ENCODE assay signal across 1 cellular context in genomic region chr11:72413914-72414628, GRCh38.
A peak's percentile ranks its signal among the peaks of the same experiment; 100 is the strongest.
TF ChIP-seq lines count a peak whose summit lies in the region.

No MANE protein-coding gene starts in this region.

TF ChIP-seq in GM12878, 131 proteins besides CTCF, POLR2A, EP300 and RAD21 (continued from another document and continues in another):
- TF ChIP-seq PRDM15 (CRISPR knock-in tag; IDR thresholded peaks at IDR 0.05) = no peak
- no peak for TF ChIP-seq FOS (IDR thresholded peaks at IDR 0.05; ENCODE audit: borderline replicate concordance, extremely low read depth, insufficient read length)
- TF ChIP-seq NFXL1 (IDR thresholded peaks at IDR 0.05; ENCODE audit: borderline replicate concordance) = no peak
- no peak for TF ChIP-seq BCLAF1 (IDR thresholded peaks at IDR 0.05)
- TF ChIP-seq GATAD2B (conservative IDR thresholded peaks at IDR 0.05; ENCODE audit: low read depth) = no peak
- peak; percentile 58 for TF ChIP-seq PKNOX1 (IDR thresholded peaks at IDR 0.05)
- TF ChIP-seq NR2F1 (conservative IDR thresholded peaks at IDR 0.05) = peak; percentile 39; the same call in 1 of the 2 replicates
- TF ChIP-seq CHD1 (IDR thresholded peaks at IDR 0.05; ENCODE audit: low read depth, low read length) = no peak
- no peak for TF ChIP-seq SIX5 (IDR thresholded peaks at IDR 0.05; ENCODE audit: low read depth, low read length, severe bottlenecking)
- no peak for TF ChIP-seq CEBPB (IDR thresholded peaks at IDR 0.05; ENCODE audit: borderline replicate concordance in 1 of 2, low read depth in 2 of 2, low read length in 2 of 2)
- TF ChIP-seq MYB (IDR thresholded peaks at IDR 0.05; ENCODE audit: borderline replicate concordance, low read depth, low read length) = no peak
- no peak for TF ChIP-seq KDM1A (IDR thresholded peaks at IDR 0.05; ENCODE audit: borderline replicate concordance)
- no peak for TF ChIP-seq RFX5 (IDR thresholded peaks at IDR 0.05; ENCODE audit: low read depth, low read length)
- TF ChIP-seq POU2F2 (IDR thresholded peaks at IDR 0.05; ENCODE audit: borderline replicate concordance, low read depth, low read length) = peak; percentile 65; the same call in 1 of the 3 replicates
- TF ChIP-seq EZH2 (IDR thresholded peaks at IDR 0.05; ENCODE audit: borderline replicate concordance, control insufficient read depth, low read depth, low read length) = no peak
- no peak for TF ChIP-seq E4F1 (IDR thresholded peaks at IDR 0.05; ENCODE audit: borderline replicate concordance, partially characterized antibody)
- no peak for TF ChIP-seq E2F4 (IDR thresholded peaks at IDR 0.05; ENCODE audit: low read depth, low read length)
- TF ChIP-seq ATF3 (IDR thresholded peaks at IDR 0.05; ENCODE audit: borderline replicate concordance, extremely low read depth, low read depth, low read length) = no peak
- TF ChIP-seq CBX3 (IDR thresholded peaks at IDR 0.05; ENCODE audit: borderline replicate concordance, low read depth) = no peak
- 0 out of 2 replicates have a peak, but pooled peaks have one; percentile 39 for TF ChIP-seq RB1 (IDR thresholded peaks at IDR 0.05; ENCODE audit: borderline replicate concordance)
- TF ChIP-seq MXI1 (IDR thresholded peaks at IDR 0.05; ENCODE audit: low read depth, low read length) = peak; percentile 67; the same call in 1 of the 2 replicates
- no peak for TF ChIP-seq HSF1 (IDR thresholded peaks at IDR 0.05; ENCODE audit: low read depth, low read length)
- TF ChIP-seq PML (IDR thresholded peaks at IDR 0.05; ENCODE audit: low read length) = no peak
- no peak for TF ChIP-seq HDAC6 (IDR thresholded peaks at IDR 0.05; ENCODE audit: unreplicated experiment)
- TF ChIP-seq HCFC1 (IDR thresholded peaks at IDR 0.05; ENCODE audit: low read length) = no peak
- TF ChIP-seq ETV6 (conservative IDR thresholded peaks at IDR 0.05 in 1 of 2, IDR thresholded peaks at IDR 0.05 in 1 of 2; ENCODE audit: borderline replicate concordance in 1 of 2, low read depth in 1 of 2) = no peak
- TF ChIP-seq BHLHE40 (IDR thresholded peaks at IDR 0.05; ENCODE audit: borderline replicate concordance in 1 of 2, low read depth in 2 of 2, low read length in 1 of 2) = peak; percentile 27 to 61; a peak in 2 of 4 replicates
- no peak for TF ChIP-seq CEBPZ (IDR thresholded peaks at IDR 0.05; ENCODE audit: low read depth, low read length)
- TF ChIP-seq MTA3 (IDR thresholded peaks at IDR 0.05; ENCODE audit: borderline replicate concordance, low read length) = no peak
- TF ChIP-seq SKIL (IDR thresholded peaks at IDR 0.05; ENCODE audit: low read depth, poor library complexity, severe bottlenecking) = peak; percentile 96
- no peak for TF ChIP-seq IKZF2 (IDR thresholded peaks at IDR 0.05)
- no peak for TF ChIP-seq ZNF24 (IDR thresholded peaks at IDR 0.05)
- no peak for TF ChIP-seq ASH2L (IDR thresholded peaks at IDR 0.05; ENCODE audit: borderline replicate concordance, low read depth)
- TF ChIP-seq TAF1 (IDR thresholded peaks at IDR 0.05; ENCODE audit: borderline replicate concordance, low read depth, low read length) = no peak
- no peak for TF ChIP-seq ZBTB33 (IDR thresholded peaks at IDR 0.05)
- peak; percentile 74 for TF ChIP-seq ZSCAN29 (IDR thresholded peaks at IDR 0.05)
